In the genomic region with DNA sequence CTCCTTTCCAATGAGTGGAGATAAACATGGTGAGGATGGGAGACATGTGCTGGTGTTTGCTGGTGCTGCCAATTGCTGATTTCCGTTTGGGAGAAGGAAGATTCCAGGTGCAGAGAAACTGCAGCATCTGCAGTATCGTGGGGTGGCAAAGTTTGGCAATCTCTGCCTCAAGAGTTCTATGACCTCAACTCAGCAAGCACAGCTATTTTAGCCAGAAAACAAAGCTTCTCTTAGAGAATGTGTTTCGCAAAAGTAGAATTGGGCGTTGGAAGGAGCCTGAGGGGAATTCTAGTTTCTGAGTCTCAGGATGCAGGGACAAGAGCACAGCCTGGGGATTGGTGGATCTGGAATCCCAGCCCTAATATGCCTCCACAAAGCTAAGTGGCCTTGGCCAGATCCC, we compare ENCODE assay signal across 16 cellular contexts. TPM values are rescaled to one million over a fixed set of nuclear protein-coding genes. Genes with fewer than 3 reads are reported as not detected.
"Had no signal": no experiment of that assay in that cellular context is flagged by ENCODE, and none has a peak within 500 bp of the region (broad histone marks: within the 10 kb centered on the region; RNA-seq: fewer than 3 reads in every experiment).

No MANE protein-coding gene starts in this region.

- ATAC-seq: left ventricle myocardium superior; naive thymus-derived CD8-positive, alpha-beta T cell had no signal

- DNase-seq: activated CD4-positive, alpha-beta T cell treated with anti-CD3 and anti-CD28 coated beads, Interleukin-2, amount 10 ng/mL, durations not matched to agents 7 days and 5 days; activated CD8-positive, alpha-beta memory T cell treated with anti-CD3 and anti-CD28 coated beads for 24 hours; activated naive CD8-positive, alpha-beta T cell treated with anti-CD3 and anti-CD28 coated beads, Interleukin-2, amount 10 ng/mL, durations not matched to agents 7 days and 5 days; aorta; effector memory CD4-positive, alpha-beta T cell; kidney; left ventricle myocardium superior; mesenchymal stem cell; naive thymus-derived CD8-positive, alpha-beta T cell; retina; stimulated activated CD4-positive, alpha-beta T cell treated with anti-CD3 and anti-CD28 coated beads, Interleukin-15, amount 100 ng/mL, for 24 hours; stimulated activated CD4-positive, alpha-beta T cell treated with anti-CD3 and anti-CD28 coated beads, Interleukin-4, amount 100 ng/mL, for 24 hours; stimulated activated naive CD4-positive, alpha-beta T cell; tibial artery had no signal

- H3K79me2 ChIP-seq: hepatocyte had no signal

- H3K36me3 ChIP-seq: tibial artery had no signal

- H3K27ac ChIP-seq: hepatocyte, skin epidermis, tibial artery had no signal

- H3K4me2 ChIP-seq: hepatocyte had no signal

- H3K4me3 ChIP-seq: hepatocyte, skin epidermis, tibial artery had no signal

- H3K27me3 ChIP-seq: hepatocyte, tibial artery had no signal

- H3K9me3 ChIP-seq: tibial artery had no signal

- H2AFZ ChIP-seq: hepatocyte had no signal

RNA-seq across cellular contexts. Expression of gene SHC4, which starts 18.2 kb away (rescaled TPM):
- total RNA-seq: naive thymus-derived CD8-positive, alpha-beta T cell had no signal
